Comparison of ENCODE assay signal across 8 cellular contexts in genomic region chr2:290090-290722, GRCh38. TPM values are rescaled to one million over a fixed set of nuclear protein-coding genes. Genes with fewer than 3 reads are reported as not detected.
DNase-seq lines count a peak whose midpoint lies in the region; ATAC-seq lines count a peak whose summit lies in the region.

No MANE protein-coding gene starts in this region.

- peaks cover 59% of the 10 kb centered on the region for H3K27me3 Mint-ChIP-seq in activated CD8-positive, alpha-beta memory T cell treated with anti-CD3 and anti-CD28 coated beads, Interleukin-2, amount 10 ng/mL, durations not matched to agents 7 days and 5 days

- no peak overlapping the region for H2BK5ac ChIP-seq in mesendoderm (ENCODE audit: low read length)

- no peak overlapping the region for H3K27ac ChIP-seq in mesendoderm (ENCODE audit: low read depth, low read length)

- no peaks in the 10 kb centered on the region for H3K36me3 Mint-ChIP-seq in activated CD8-positive, alpha-beta memory T cell treated with anti-CD3 and anti-CD28 coated beads, Interleukin-2, amount 10 ng/mL, durations not matched to agents 7 days and 5 days
- H3K36me3 Mint-ChIP-seq in stimulated activated effector memory CD8-positive, alpha-beta T cell treated with anti-CD3 and anti-CD28 coated beads, Interleukin-12 subunit alpha, Interleukin-12 subunit beta, amount 100 ng/mL, for 72 hours = no peaks in the 10 kb centered on the region

- peak overlapping the region; percentile 27 for H3K4me3 Mint-ChIP-seq in activated CD8-positive, alpha-beta memory T cell treated with anti-CD3 and anti-CD28 coated beads, Interleukin-2, amount 10 ng/mL, durations not matched to agents 7 days and 5 days
- peak overlapping the region; percentile 48 for H3K4me3 Mint-ChIP-seq in stimulated activated effector memory CD8-positive, alpha-beta T cell treated with anti-CD3 and anti-CD28 coated beads, Interleukin-12 subunit alpha, Interleukin-12 subunit beta, amount 100 ng/mL, for 72 hours

- H3K79me1 ChIP-seq in mesendoderm (ENCODE audit: low read length) = no peaks in the 10 kb centered on the region

- peaks cover 7% of the 10 kb centered on the region for H3K4me1 Mint-ChIP-seq in activated CD8-positive, alpha-beta memory T cell treated with anti-CD3 and anti-CD28 coated beads, Interleukin-2, amount 10 ng/mL, durations not matched to agents 7 days and 5 days
- H3K4me1 Mint-ChIP-seq in stimulated activated effector memory CD8-positive, alpha-beta T cell treated with anti-CD3 and anti-CD28 coated beads, Interleukin-12 subunit alpha, Interleukin-12 subunit beta, amount 100 ng/mL, for 72 hours = peaks cover 7% of the 10 kb centered on the region

- peak overlapping the region; percentile 82 for H3K4me2 ChIP-seq in mesendoderm (ENCODE audit: low read length)

- H4K8ac ChIP-seq in mesendoderm (ENCODE audit: low read depth, low read length) = no peak overlapping the region

- no peak overlapping the region for H3K4me3 ChIP-seq in mesendoderm (ENCODE audit: low read length)

- H3K4ac ChIP-seq in mesendoderm (ENCODE audit: low read depth, low read length) = no peak overlapping the region

- H3K9ac ChIP-seq in mesendoderm (ENCODE audit: low read length) = peak overlapping the region; percentile 42

- H3K27ac Mint-ChIP-seq in activated CD8-positive, alpha-beta memory T cell treated with anti-CD3 and anti-CD28 coated beads, Interleukin-2, amount 10 ng/mL, durations not matched to agents 7 days and 5 days = no peak overlapping the region
- no peak overlapping the region for H3K27ac Mint-ChIP-seq in stimulated activated effector memory CD8-positive, alpha-beta T cell treated with anti-CD3 and anti-CD28 coated beads, Interleukin-12 subunit alpha, Interleukin-12 subunit beta, amount 100 ng/mL, for 72 hours

- H2AK5ac ChIP-seq in mesendoderm (ENCODE audit: low read length) = no peak overlapping the region

- ATAC-seq in activated CD8-positive, alpha-beta memory T cell treated with anti-CD3 and anti-CD28 coated beads, Interleukin-2, amount 10 ng/mL, durations not matched to agents 7 days and 5 days = peak; percentile 52
- ATAC-seq in stimulated activated effector memory CD8-positive, alpha-beta T cell treated with anti-CD3 and anti-CD28 coated beads, Interleukin-12 subunit alpha, Interleukin-12 subunit beta, amount 100 ng/mL, for 72 hours = peak; percentile 55
- ATAC-seq in GM19324 (IDR thresholded peaks at IDR 0.05; ENCODE audit: low FRiP score, unreplicated experiment) (no peak), HG03571 (IDR thresholded peaks at IDR 0.05; ENCODE audit: unreplicated experiment) (no peak)

- CTCF ChIA-PET in activated CD8-positive, alpha-beta memory T cell treated with anti-CD3 and anti-CD28 coated beads, Interleukin-2, amount 10 ng/mL, durations not matched to agents 7 days and 5 days (lab: Charles Lee) = interaction anchor here (1.0 to 1.7 kb wide), 6 partner anchors 44 to 273 kb away, joined by 3 to 10 read pairs (median 4); no protein-coding TSS in a partner anchor

- H3K23ac ChIP-seq in mesendoderm (ENCODE audit: low read length) = no peak overlapping the region

- no peak overlapping the region for H2BK15ac ChIP-seq in mesendoderm (replicated peaks; ENCODE audit: low read depth)

- H3K56ac ChIP-seq in mesendoderm (ENCODE audit: low read length) = peak overlapping the region; percentile 83

- no peak overlapping the region for H3K18ac ChIP-seq in mesendoderm (ENCODE audit: low read length)

- DNase-seq in ELF-1 (ENCODE audit: low read depth, low spot score) (peak; percentile 79), NCI-H1092 treated with DMSO at 0.1 percent for 48 hours (lab: John Stamatoyannopoulos, UW) (peak; percentile 40), epidermal melanocyte (ENCODE audit: insufficient read length, low spot score) (peak; percentile 86), mesendoderm (peak; percentile 80)
- peak; percentile 65 for DNase-seq in activated CD8-positive, alpha-beta memory T cell treated with anti-CD3 and anti-CD28 coated beads, Interleukin-2, amount 10 ng/mL, durations not matched to agents 7 days and 5 days
- no peak for DNase-seq in stimulated activated effector memory CD8-positive, alpha-beta T cell treated with anti-CD3 and anti-CD28 coated beads, Interleukin-12 subunit alpha, Interleukin-12 subunit beta, amount 100 ng/mL, for 72 hours (ENCODE audit: low spot score in 2 of 2)

- no peaks in the 10 kb centered on the region for H3K9me3 Mint-ChIP-seq in activated CD8-positive, alpha-beta memory T cell treated with anti-CD3 and anti-CD28 coated beads, Interleukin-2, amount 10 ng/mL, durations not matched to agents 7 days and 5 days (ENCODE audit: low read depth)
- no peaks in the 10 kb centered on the region for H3K9me3 Mint-ChIP-seq in stimulated activated effector memory CD8-positive, alpha-beta T cell treated with anti-CD3 and anti-CD28 coated beads, Interleukin-12 subunit alpha, Interleukin-12 subunit beta, amount 100 ng/mL, for 72 hours

- no peaks in the 10 kb centered on the region for H3K79me2 ChIP-seq in mesendoderm (ENCODE audit: control insufficient read depth, insufficient read depth, low read length)

- no peak overlapping the region for H2BK120ac ChIP-seq in mesendoderm (ENCODE audit: low read depth, low read length)

- no CpG with 5 or more reads among the region's 15 CpGs for WGBS in mesendoderm (ENCODE audit: extremely low coverage, insufficient coverage, low lambda C conversion rate)

- H3K27me3 ChIP-seq in mesendoderm (ENCODE audit: insufficient read depth, low read length, poor library complexity) = peaks cover 1% of the 10 kb centered on the region

- H4K5ac ChIP-seq in mesendoderm (ENCODE audit: low read length) = no peak overlapping the region

- peaks cover 2% of the 10 kb centered on the region for H3K4me1 ChIP-seq in mesendoderm (ENCODE audit: control insufficient read depth, low read depth, low read length)

- H3K36me3 ChIP-seq in mesendoderm (ENCODE audit: control insufficient read depth, insufficient read depth, low read length) = no peaks in the 10 kb centered on the region

RNA-seq across cellular contexts. Expression of gene ALKAL2, which starts 2.3 kb away (rescaled TPM):
- not detected for total RNA-seq in activated CD8-positive, alpha-beta memory T cell treated with anti-CD3 and anti-CD28 coated beads, Interleukin-2, amount 10 ng/mL, durations not matched to agents 7 days and 5 days
- polyA plus RNA-seq in mesendoderm (2013, experiment 1 of 2) = 1.9 TPM
- polyA plus RNA-seq in mesendoderm (2013, experiment 2 of 2) = 2.4 TPM

RNA-seq across cellular contexts. Expression of gene ACP1, which starts 25.5 kb away (rescaled TPM):
- total RNA-seq in activated CD8-positive, alpha-beta memory T cell treated with anti-CD3 and anti-CD28 coated beads, Interleukin-2, amount 10 ng/mL, durations not matched to agents 7 days and 5 days = 100 to 1,000 TPM in 1 of 2 experiments, 10 to 100 TPM in 1; 95.2 to 113 TPM
- 118 TPM for polyA plus RNA-seq in mesendoderm (2013, experiment 1 of 2)
- 119 TPM for polyA plus RNA-seq in mesendoderm (2013, experiment 2 of 2)

RNA-seq across cellular contexts. Expression of gene SH3YL1, which starts 26.4 kb away (rescaled TPM):
- 10 to 100 TPM; 14.5 to 17.9 TPM for total RNA-seq in activated CD8-positive, alpha-beta memory T cell treated with anti-CD3 and anti-CD28 coated beads, Interleukin-2, amount 10 ng/mL, durations not matched to agents 7 days and 5 days
- 9.7 TPM for polyA plus RNA-seq in mesendoderm (2013, experiment 1 of 2)
- 9.4 TPM for polyA plus RNA-seq in mesendoderm (2013, experiment 2 of 2)

Comparison
In these comparisons a context has a peak if more than half of its experiments do, and no peak if none do; other contexts are left out.
1. DNase-seq: peak in ELF-1 (single experiment), NCI-H1092 treated with DMSO at 0.1 percent for 48 hours (single experiment), activated CD8-positive, alpha-beta memory T cell treated with anti-CD3 and anti-CD28 coated beads, Interleukin-2, amount 10 ng/mL, durations not matched to agents 7 days and 5 days (single experiment), epidermal melanocyte (single experiment) and mesendoderm (single experiment); none in stimulated activated effector memory CD8-positive, alpha-beta T cell treated with anti-CD3 and anti-CD28 coated beads, Interleukin-12 subunit alpha, Interleukin-12 subunit beta, amount 100 ng/mL, for 72 hours (0 of 2).
2. ATAC-seq: peak in activated CD8-positive, alpha-beta memory T cell treated with anti-CD3 and anti-CD28 coated beads, Interleukin-2, amount 10 ng/mL, durations not matched to agents 7 days and 5 days (single experiment) and stimulated activated effector memory CD8-positive, alpha-beta T cell treated with anti-CD3 and anti-CD28 coated beads, Interleukin-12 subunit alpha, Interleukin-12 subunit beta, amount 100 ng/mL, for 72 hours (single experiment); none in GM19324 (single experiment) and HG03571 (single experiment).